Comparison of ENCODE assay signal across 8 cellular contexts in genomic region chr4:87073570-87074470, GRCh38.
DNase-seq lines count a peak whose midpoint lies in the region; ATAC-seq and TF ChIP-seq lines count a peak whose summit lies in the region.

No MANE protein-coding gene starts in this region.

- intact Hi-C loops in activated CD8-positive, alpha-beta T cell treated with anti-CD3 and anti-CD28 coated beads for 36 hours (cut with micrococcal nuclease) = loop anchor here (2.0 kb wide), 1 partner anchor 67 kb away; no protein-coding TSS in a partner anchor

- peaks cover 3% of the 10 kb centered on the region for H3K36me3 Mint-ChIP-seq in activated CD8-positive, alpha-beta T cell treated with anti-CD3 and anti-CD28 coated beads for 36 hours (ENCODE audit: low read depth)

- ATAC-seq in GM18511 (IDR thresholded peaks at IDR 0.05; ENCODE audit: unreplicated experiment) = peak; percentile 94
- ATAC-seq in HG02763 (IDR thresholded peaks at IDR 0.05; ENCODE audit: unreplicated experiment) = peak; percentile 90
- peak; percentile 97 for ATAC-seq in activated CD8-positive, alpha-beta T cell treated with anti-CD3 and anti-CD28 coated beads for 36 hours
- peak; percentile 85 for ATAC-seq in esophagus mucosa

- TF ChIP-seq CTCF in activated CD8-positive, alpha-beta T cell treated with anti-CD3 and anti-CD28 coated beads for 36 hours (IDR thresholded peaks at IDR 0.05) = no peak
- TF ChIP-seq CTCF in retinal pigment epithelial cell (conservative IDR thresholded peaks at IDR 0.05; ENCODE audit: low read depth, low read length) = no peak

- DNase-seq in NCI-H187 (lab: John Stamatoyannopoulos, UW) (peak; percentile 46 to 66), retinal pigment epithelial cell (ENCODE audit: low read depth) (no peak), ACHN (no peak), dedifferentiated amniotic fluid mesenchymal stem cell (ENCODE audit: extremely low spot score) (no peak)
- peak; percentile 91 for DNase-seq in activated CD8-positive, alpha-beta T cell treated with anti-CD3 and anti-CD28 coated beads for 36 hours

- H3K4me3 ChIP-seq in retinal pigment epithelial cell (ENCODE audit: low read length) = peak overlapping the region; percentile 18

- POLR2A ChIA-PET in activated CD8-positive, alpha-beta T cell treated with anti-CD3 and anti-CD28 coated beads for 36 hours (lab: Charles Lee) = interaction anchor here (0.6 to 1.2 kb wide), 7 partner anchors 15 to 148 kb away, joined by 3 to 8 read pairs (median 3); partner anchors contain the start of gene AFF1

- peak overlapping the region; percentile 77 for H3K4me3 Mint-ChIP-seq in activated CD8-positive, alpha-beta T cell treated with anti-CD3 and anti-CD28 coated beads for 36 hours

- CTCF ChIA-PET in activated CD8-positive, alpha-beta T cell treated with anti-CD3 and anti-CD28 coated beads for 36 hours (lab: Charles Lee) = interaction anchor here (0.7 to 1.0 kb wide), 3 partner anchors 23 to 139 kb away, joined by 3 to 4 read pairs (median 3); partner anchors contain the start of gene AFF1

- peaks cover 41% of the 10 kb centered on the region for H3K4me1 Mint-ChIP-seq in activated CD8-positive, alpha-beta T cell treated with anti-CD3 and anti-CD28 coated beads for 36 hours (ENCODE audit: low read depth)

- in situ Hi-C loops in ACHN (cut with HindIII; ENCODE audit: low pct_ligation_motif_present, low pct_unique_long_range_greater_than_20kb, low sequenced_read_pairs) = no loop called here

- peak overlapping the region; percentile 91 for H3K27ac Mint-ChIP-seq in activated CD8-positive, alpha-beta T cell treated with anti-CD3 and anti-CD28 coated beads for 36 hours

- no peaks in the 10 kb centered on the region for H3K9me3 Mint-ChIP-seq in activated CD8-positive, alpha-beta T cell treated with anti-CD3 and anti-CD28 coated beads for 36 hours

- no peaks in the 10 kb centered on the region for H3K27me3 Mint-ChIP-seq in activated CD8-positive, alpha-beta T cell treated with anti-CD3 and anti-CD28 coated beads for 36 hours

Comparison
In these comparisons a context has a peak if more than half of its experiments do, and no peak if none do; other contexts are left out.
1. DNase-seq: peak in NCI-H187 (2 of 2) and activated CD8-positive, alpha-beta T cell treated with anti-CD3 and anti-CD28 coated beads for 36 hours (single experiment); none in retinal pigment epithelial cell (single experiment), ACHN (single experiment) and dedifferentiated amniotic fluid mesenchymal stem cell (single experiment).
2. Peak in every context shown above with its lines, with median percentiles within 50 percentile points of each other: ATAC-seq.